8 cellular contexts compared by ENCODE assay signal in genomic region chr16:66741131-66741900, GRCh38. TPM values are rescaled to one million over a fixed set of nuclear protein-coding genes. Genes with fewer than 3 reads are reported as not detected.
DNase-seq lines count a peak whose midpoint lies in the region; ATAC-seq and TF ChIP-seq lines count a peak whose summit lies in the region.

No MANE protein-coding gene starts in this region.

- no peaks in the 10 kb centered on the region for H3K27me3 Mint-ChIP-seq in CD14-positive monocyte (ENCODE audit: low read depth in 3 of 3)

- H3K9me3 ChIP-seq in duodenal mucosa (ENCODE audit: control insufficient read depth in 1 of 2, low read length in 2 of 2), result no peaks in the 10 kb centered on the region

- peak overlapping the region in 1 of 2 donors; percentile 12 for H3K4me3 ChIP-seq in duodenal mucosa (ENCODE audit: low read depth in 1 of 2, low read length in 2 of 2)
- no peak overlapping the region for H3K4me3 ChIP-seq in urinary bladder (ENCODE audit: low read depth, low read length)

- DNase-seq in CD14-positive monocyte (ENCODE audit: low spot score), result no peak
- peak; percentile 60 to 79 for DNase-seq in NCI-H446 (lab: John Stamatoyannopoulos, UW)
- DNase-seq in medulla oblongata (ENCODE audit: extremely low spot score), result peak; percentile 98

- H3K27ac Mint-ChIP-seq in CD14-positive monocyte, result peak overlapping the region; percentile 3 to 91 (median 76)

- H3K36me3 Mint-ChIP-seq in CD14-positive monocyte, result peaks cover 30 to 80% of the 10 kb centered on the region in 2 donors

- no peaks in the 10 kb centered on the region for H3K9me3 Mint-ChIP-seq in CD14-positive monocyte

- peak overlapping the region; percentile 54 for H3K27ac ChIP-seq in duodenal mucosa (ENCODE audit: low read depth, low read length)
- H3K27ac ChIP-seq in urinary bladder (ENCODE audit: low read depth), result peak overlapping the region; percentile 16

- TF ChIP-seq CTCF in CD14-positive monocyte (IDR thresholded peaks at IDR 0.05), result no peak

- H3K36me3 ChIP-seq in duodenal mucosa (ENCODE audit: control insufficient read depth in 1 of 2, insufficient read depth in 2 of 2, low read length in 2 of 2) (peaks cover 0 to 64% of the 10 kb centered on the region in 2 donors), urinary bladder (ENCODE audit: insufficient read depth) (no peaks in the 10 kb centered on the region)

- peak overlapping the region; percentile 10 to 34 for H3K9ac ChIP-seq in duodenal mucosa (ENCODE audit: low read depth in 1 of 2, low read length in 2 of 2)

- no peak for ATAC-seq in HG03378 (IDR thresholded peaks at IDR 0.05; ENCODE audit: unreplicated experiment)
- no peak for ATAC-seq in HG02970 (IDR thresholded peaks at IDR 0.05; ENCODE audit: low FRiP score, unreplicated experiment)
- no peak for ATAC-seq in HG02840 (IDR thresholded peaks at IDR 0.05; ENCODE audit: low FRiP score, unreplicated experiment)

- peak overlapping the region in 1 of 2 donors; percentile 37 for H3K4me3 Mint-ChIP-seq in CD14-positive monocyte

- WGBS in urinary bladder, result 21% methylated on average over 10 of the region's 10 CpGs

- intact Hi-C loops in CD14-positive monocyte (cut with micrococcal nuclease), result loop anchor here in 1 of 2 donors (10.0 kb wide), 1 partner anchor 337 kb away; no protein-coding TSS in a partner anchor

- H3K27me3 ChIP-seq in duodenal mucosa (ENCODE audit: control insufficient read depth in 1 of 2, insufficient read depth in 2 of 2, low read length in 2 of 2), result no peaks in the 10 kb centered on the region

- peaks cover 27 to 31% of the 10 kb centered on the region in 2 donors for H3K4me1 ChIP-seq in duodenal mucosa (ENCODE audit: control insufficient read depth in 1 of 2, insufficient read depth in 2 of 2, low read length in 2 of 2)
- no peaks in the 10 kb centered on the region for H3K4me1 ChIP-seq in urinary bladder (ENCODE audit: insufficient read depth)

- H3K4me1 Mint-ChIP-seq in CD14-positive monocyte, result peaks cover 45% of the 10 kb centered on the region

RNA-seq across cellular contexts. Expression of gene DYNC1LI2, which starts 10.1 kb away (rescaled TPM):
- 10 to 100 TPM; 14.9 to 23.9 TPM for polyA plus RNA-seq in CD14-positive monocyte
- total RNA-seq in urinary bladder, result 153 TPM
- 74.6 TPM for polyA plus RNA-seq in urinary bladder

RNA-seq across cellular contexts. Expression of gene CMTM4, which starts 44.8 kb away (rescaled TPM):
- polyA plus RNA-seq in CD14-positive monocyte, result under 1 TPM; 0.41 to 0.45 TPM
- 17.8 TPM for total RNA-seq in urinary bladder
- polyA plus RNA-seq in urinary bladder, result 8.9 TPM
